Comparison of ENCODE assay signal across 8 cellular contexts in genomic region chr7:72879079-72879736, GRCh38. TPM values are rescaled to one million over a fixed set of nuclear protein-coding genes. Genes with fewer than 3 reads are reported as not detected.
DNase-seq lines count a peak whose midpoint lies in the region; ATAC-seq and TF ChIP-seq lines count a peak whose summit lies in the region.
"Not testable (repeated sequence)": the region's sequence is repeated elsewhere in the genome, so short reads cannot be mapped to it uniquely, and the experiment has no call there.

No MANE protein-coding gene starts in this region.

- H3K4me1 ChIP-seq in PC-3 (ENCODE audit: insufficient read depth, low read length) = not testable (repeated sequence)

- peak overlapping the region; percentile 88 for H3K4me2 ChIP-seq in PC-3 (ENCODE audit: low read length)

- H3F3A ChIP-seq in PC-3 (ENCODE audit: low read length, unreplicated experiment) = not testable (repeated sequence)

- H3K9ac ChIP-seq in PC-3 (ENCODE audit: low read length) = peak overlapping the region; percentile 89

- not testable (repeated sequence) for H3K36me3 ChIP-seq in PC-3 (ENCODE audit: low read depth, low read length)

- H3K9me2 ChIP-seq in PC-3 (replicated peaks; ENCODE audit: low read length) = not testable (repeated sequence)

- peaks cover 22% of the 10 kb centered on the region for H3K79me2 ChIP-seq in PC-3 (ENCODE audit: low read length)

- peak overlapping the region; percentile 83 for H3K4me3 ChIP-seq in PC-3 (ENCODE audit: low read length)

- H2AFZ ChIP-seq in PC-3 (ENCODE audit: low read length) = peak overlapping the region; percentile 91

- not testable (repeated sequence) for H3K27me3 ChIP-seq in PC-3 (ENCODE audit: low read length)

- peak; percentile 50 for TF ChIP-seq POLR2A in erythroblast (IDR thresholded peaks at IDR 0.05; ENCODE audit: low read length)

- not testable (repeated sequence) for TF ChIP-seq CTCF in PC-3 (conservative IDR thresholded peaks at IDR 0.05; ENCODE audit: low read depth, low read length)

- intact Hi-C loops in PC-3 (cut with micrococcal nuclease) = not testable (repeated sequence)

- H3K27ac ChIP-seq in PC-3 (ENCODE audit: low read length) = peak overlapping the region; percentile 34; the same call in 1 of the 2 replicates

- peak; percentile 99 for ATAC-seq in GM21576 (IDR thresholded peaks at IDR 0.05; ENCODE audit: unreplicated experiment)
- ATAC-seq in PC-3 = peak; percentile 100

- BruUV-seq in PC-3 (replicated peaks; lab: Mats Ljungman, UMichigan) = not testable (repeated sequence)

- POLR2A ChIA-PET in PC-3 (lab: Charles Lee; ENCODE audit: unreplicated experiment) = not testable (repeated sequence)

- CTCF ChIA-PET in PC-3 (lab: Charles Lee) = not testable (repeated sequence)

- not testable (repeated sequence) for H4K20me1 ChIP-seq in PC-3 (ENCODE audit: low read length)

- not testable (repeated sequence) for H3K9me3 ChIP-seq in PC-3 (ENCODE audit: low read length)

- DNase-seq in DMS153 treated with DMSO at 0.1 percent for 48 hours (lab: John Stamatoyannopoulos, UW; ENCODE audit: unreplicated experiment) = peak; percentile 6
- peak; percentile 58 for DNase-seq in HuH-7.5 (ENCODE audit: low spot score)
- peak; percentile 71 for DNase-seq in PC-3
- peak; percentile 73 for DNase-seq in activated T-cell treated with anti-CD3 and anti-CD28 coated beads, Interleukin-2, amount 50 U/mL, for 1 hour
- DNase-seq in erythroblast (lab: John Stamatoyannopoulos, UW) = peak; percentile 89 to 92
- DNase-seq in mucosa of gallbladder (ENCODE audit: low spot score) = peak; percentile 83
- peak; percentile 61 to 72 for DNase-seq in stimulated activated CD8-positive, alpha-beta memory T cell treated with anti-CD3 and anti-CD28 coated beads, Interleukin-2, amount 100 ng/mL, for 48 hours (ENCODE audit: low read depth in 2 of 2)

RNA-seq across cellular contexts. Expression of gene POM121, which starts 45.7 kb away (rescaled TPM):
- total RNA-seq in PC-3 (2014; rRNA removed) (13.1 and 21.8 TPM in 2 replicates), mucosa of gallbladder (46.7 TPM)

RNA-seq across cellular contexts. Expression of gene TYW1B, which starts 51.2 kb away (rescaled TPM):
- 3.7 and 3.9 TPM in 2 replicates for total RNA-seq in PC-3 (2014; rRNA removed)
- 11.0 TPM for total RNA-seq in mucosa of gallbladder

Comparison
In these comparisons a context has a peak if more than half of its experiments do, and no peak if none do; other contexts are left out.
1. Peak in every context shown above with its lines: DNase-seq, ATAC-seq, H3K4me3 ChIP-seq and H3K27ac ChIP-seq.
2. DNase-seq: peak in every context shown above with its lines; median percentile 90 in erythroblast; 83 in mucosa of gallbladder; 73 in activated T-cell treated with anti-CD3 and anti-CD28 coated beads, Interleukin-2, amount 50 U/mL, for 1 hour; 71 in PC-3; 66 in stimulated activated CD8-positive, alpha-beta memory T cell treated with anti-CD3 and anti-CD28 coated beads, Interleukin-2, amount 100 ng/mL, for 48 hours; 58 in HuH-7.5; 6 in DMS153 treated with DMSO at 0.1 percent for 48 hours.